17 cellular contexts compared by ENCODE assay signal in genomic region chr2:21155365-21156136, GRCh38. TPM values are rescaled to one million over a fixed set of nuclear protein-coding genes. Genes with fewer than 3 reads are reported as not detected.
DNase-seq lines count a peak whose midpoint lies in the region; ATAC-seq and TF ChIP-seq lines count a peak whose summit lies in the region.
"Had no signal": no experiment of that assay in that cellular context is flagged by ENCODE, and none has a peak within 500 bp of the region (broad histone marks: within the 10 kb centered on the region; RNA-seq: fewer than 3 reads in every experiment).

No MANE protein-coding gene starts in this region.

- H3K79me2 ChIP-seq in PC-9 (ENCODE audit: low read depth): no peaks in the 10 kb centered on the region

- peak overlapping the region; percentile 36; the same call in 1 of the 2 replicates for H3K4me2 ChIP-seq in PC-9
- H3K4me2 ChIP-seq: A549 had no signal

- peak; percentile 12 to 74 for DNase-seq in PC-9
- DNase-seq in left kidney (ENCODE audit: low read depth, low spot score): peak; percentile 42
- DNase-seq in right lobe of liver: no peak
- no peak for DNase-seq in cerebellar cortex (ENCODE audit: low spot score)
- no peak for DNase-seq in esophagus muscularis mucosa (ENCODE audit: extremely low spot score)
- no peak for DNase-seq in stimulated activated CD8-positive, alpha-beta memory T cell treated with anti-CD3 and anti-CD28 coated beads, Interleukin-4, amount 100 ng/mL, for 48 hours
- DNase-seq: BE2C; CD4-positive, alpha-beta memory T cell; DMS153; DMS79 treated with DMSO at 0.1 percent for 48 hours; EL; GDM1 had no signal

- H3K36me3 ChIP-seq in PC-9 (ENCODE audit: low read depth): no peaks in the 10 kb centered on the region
- no peaks in the 10 kb centered on the region for H3K36me3 ChIP-seq in right lobe of liver
- H3K36me3 ChIP-seq in esophagus muscularis mucosa: no peaks in the 10 kb centered on the region
- H3K36me3 ChIP-seq: BE2C, HAP-1 had no signal

- H3K4me3 ChIP-seq in PC-9: no peak overlapping the region
- no peak overlapping the region for H3K4me3 ChIP-seq in right lobe of liver
- H3K4me3 ChIP-seq in esophagus muscularis mucosa: no peak overlapping the region
- H3K4me3 ChIP-seq: A549, HAP-1 had no signal

- peak; percentile 59 to 80 (median 70) for ATAC-seq in right lobe of liver
- ATAC-seq: A549 had no signal

- POLR2A ChIA-PET in PC-9 (lab: Charles Lee; ENCODE audit: unreplicated experiment): no interaction called here

- BruUV-seq in PC-9 (replicated peaks; lab: Mats Ljungman, UMichigan): no TSS peak

- H4K20me1 ChIP-seq in PC-9 (ENCODE audit: insufficient read depth): no peaks in the 10 kb centered on the region

- H3K9me2 ChIP-seq in PC-9 (ENCODE audit: insufficient read depth): no peaks in the 10 kb centered on the region

- TF ChIP-seq POLR2A in right lobe of liver (IDR thresholded peaks at IDR 0.05) (no peak), esophagus muscularis mucosa (IDR thresholded peaks at IDR 0.05; ENCODE audit: low read depth) (no peak)

- 11% methylated on average over 3 of the region's 3 CpGs for WGBS in right lobe of liver (ENCODE audit: insufficient coverage, low coverage, low lambda C conversion rate, missing lambda C conversion rate)
- WGBS in esophagus muscularis mucosa: 36% methylated on average over 3 of the region's 3 CpGs

- CTCF ChIA-PET in PC-9 (lab: Charles Lee): no interaction called here

- TF ChIP-seq CTCF in PC-9 (conservative IDR thresholded peaks at IDR 0.05) (no peak), right lobe of liver (IDR thresholded peaks at IDR 0.05) (no peak), esophagus muscularis mucosa (IDR thresholded peaks at IDR 0.05) (no peak)

- no peak for TF ChIP-seq EP300 in esophagus muscularis mucosa (IDR thresholded peaks at IDR 0.05)

- H3K4me1 ChIP-seq in PC-9 (replicated peaks; ENCODE audit: insufficient read depth): no peaks in the 10 kb centered on the region; the same call in 1 of the 2 replicates
- H3K4me1 ChIP-seq in right lobe of liver: peaks cover 0 to 6% (median 0%) of the 10 kb centered on the region in 4 donors
- H3K4me1 ChIP-seq in esophagus muscularis mucosa: no peaks in the 10 kb centered on the region
- H3K4me1 ChIP-seq: A549, BE2C, HAP-1 had no signal

- intact Hi-C loops in PC-9 (cut with micrococcal nuclease; ENCODE audit: unreplicated experiment): no loop called here
- intact Hi-C loops in right lobe of liver (cut with DNase I): no loop called here
- intact Hi-C loops in esophagus muscularis mucosa (cut with DNase I): no loop called here

- H3K27me3 ChIP-seq in PC-9 (ENCODE audit: insufficient read depth, low read depth) (no peaks in the 10 kb centered on the region), right lobe of liver (no peaks in the 10 kb centered on the region), esophagus muscularis mucosa (no peaks in the 10 kb centered on the region)
- H3K27me3 ChIP-seq: BE2C had no signal

- no peaks in the 10 kb centered on the region for H3K9me3 ChIP-seq in PC-9 (ENCODE audit: insufficient read depth, low read depth)
- no peaks in the 10 kb centered on the region for H3K9me3 ChIP-seq in right lobe of liver
- H3K9me3 ChIP-seq in esophagus muscularis mucosa: peaks cover 0 to 5% (median 0%) of the 10 kb centered on the region in 4 donors
- H3K9me3 ChIP-seq: A549, BE2C, HAP-1 had no signal

- H3K27ac ChIP-seq in PC-9: no peak overlapping the region
- no peak overlapping the region for H3K27ac ChIP-seq in right lobe of liver
- H3K27ac ChIP-seq in esophagus muscularis mucosa (replicated peaks in 1 of 4): no peak overlapping the region
- H3K27ac ChIP-seq: A549, C4-2B had no signal

- no peaks in the 10 kb centered on the region for H3F3A ChIP-seq in PC-9 (ENCODE audit: insufficient read depth, low read depth)

- H2AFZ ChIP-seq in PC-9: no peak overlapping the region

RNA-seq across cellular contexts. Expression of gene TDRD15, which starts 31.8 kb away (rescaled TPM):
- total RNA-seq in PC-9 (2021) (1.9 and 2.9 TPM in 2 replicates), right lobe of liver (1 to 10 TPM in 3 of 6 experiments, under 1 TPM in 3; 0.32 to 2.4 (median 1.2) TPM), esophagus muscularis mucosa (under 1 TPM in 1 of 4 donors, not detected in 3; 0.63 TPM)
- total RNA-seq: H1, HT1080 had no signal

Comparison
In these comparisons a context has a peak if more than half of its experiments do, and no peak if none do; other contexts are left out.
1. DNase-seq: peak in PC-9 (2 of 2) and left kidney (single experiment); none in right lobe of liver (0 of 3), cerebellar cortex (single experiment), esophagus muscularis mucosa (single experiment) and stimulated activated CD8-positive, alpha-beta memory T cell treated with anti-CD3 and anti-CD28 coated beads, Interleukin-4, amount 100 ng/mL, for 48 hours (single experiment).